Comparison of ENCODE assay signal across 24 cellular contexts in the genomic region with DNA sequence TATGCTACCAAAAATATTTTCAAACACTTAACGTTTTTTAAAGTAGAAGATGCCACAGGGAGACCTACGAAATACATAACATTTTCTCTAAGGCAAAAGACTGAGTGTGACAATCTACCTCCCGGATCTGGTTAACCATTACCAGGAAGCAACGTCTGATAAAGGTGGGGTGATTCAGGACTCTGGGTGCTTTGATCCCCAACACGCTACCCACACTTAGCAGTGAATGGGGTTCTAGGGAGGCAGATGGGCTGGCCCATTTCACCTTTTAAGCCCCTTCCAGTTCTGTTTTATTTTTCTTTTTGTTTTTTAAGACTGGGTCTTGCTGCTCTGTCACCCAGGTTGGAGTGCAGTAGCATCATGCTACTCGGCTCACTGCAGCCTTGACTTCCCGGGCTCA.
"Had no signal": no experiment of that assay in that cellular context is flagged by ENCODE, and none has a peak within 500 bp of the region (broad histone marks: within the 10 kb centered on the region; RNA-seq: fewer than 3 reads in every experiment).

No MANE protein-coding gene starts in this region.

- H3K9me3 Mint-ChIP-seq: activated naive CD4-positive, alpha-beta T cell treated with anti-CD3 and anti-CD28 coated beads for 36 hours; activated T-cell treated with anti-CD3 and anti-CD28 coated beads, Interleukin-2, amount 50 U/mL, for 4 hours; dendritic cell treated with granulocyte-macrophage colony-stimulating factor and Interleukin-4, amounts not matched to agents 40 ng/mL and 50 ng/mL, for 4 days; immature natural killer cell; mesothelial cell of epicardium; natural killer cell; WTC11 had no signal

- H3K27me3 Mint-ChIP-seq: brain; dendritic cell treated with granulocyte-macrophage colony-stimulating factor and Interleukin-4, amounts not matched to agents 40 ng/mL and 50 ng/mL, for 4 days had no signal

- H3K36me3 Mint-ChIP-seq: mesothelial cell of epicardium had no signal

- H3K27ac ChIP-seq: left lung, thoracic aorta, upper lobe of right lung had no signal

- H3K27ac Mint-ChIP-seq: activated naive CD4-positive, alpha-beta T cell treated with anti-CD3 and anti-CD28 coated beads for 36 hours; dendritic cell treated with granulocyte-macrophage colony-stimulating factor and Interleukin-4, amounts not matched to agents 40 ng/mL and 50 ng/mL, for 4 days; mesothelial cell of epicardium; WTC11 had no signal

- H3K4me3 Mint-ChIP-seq: activated naive CD4-positive, alpha-beta T cell treated with anti-CD3 and anti-CD28 coated beads for 36 hours; activated T-cell treated with anti-CD3 and anti-CD28 coated beads, Interleukin-2, amount 50 U/mL, for 4 hours; dendritic cell treated with granulocyte-macrophage colony-stimulating factor and Interleukin-4, amounts not matched to agents 40 ng/mL and 50 ng/mL, for 4 days; immature natural killer cell; mesothelial cell of epicardium; natural killer cell; WTC11 had no signal

- ATAC-seq: left lung, natural killer cell, upper lobe of right lung, WTC11 had no signal

- H3K9me3 ChIP-seq: left lung, sigmoid colon, thoracic aorta, upper lobe of right lung had no signal

- H3K4me3 ChIP-seq: left lung, lung, sigmoid colon, thoracic aorta, upper lobe of right lung had no signal

- DNase-seq: activated CD4-positive, alpha-beta T cell treated with anti-CD3 and anti-CD28 coated beads, Interleukin-2, amount 50 U/mL, for 48 hours; activated effector memory CD4-positive, alpha-beta T cell treated with Interleukin-2 at 50 U/mL for 16 hours; activated naive CD4-positive, alpha-beta T cell treated with anti-CD3 and anti-CD28 coated beads for 36 hours; activated T-cell treated with anti-CD3 and anti-CD28 coated beads, Interleukin-2, amount 50 U/mL, for 4 hours; aorta; caudate nucleus; effector CD4-positive, alpha-beta T cell; erythroblast; foreskin fibroblast; immature natural killer cell; left lung; natural killer cell; sigmoid colon; stimulated activated CD4-positive, alpha-beta T cell treated with anti-CD3 and anti-CD28 coated beads, Interleukin-4, amount 100 ng/mL, for 1 hour; stimulated activated naive CD4-positive, alpha-beta T cell treated with Interleukin-2 at 50 U/mL for 16 hours; T-helper 1 cell; T-helper 9 cell; upper lobe of right lung had no signal
